1 cellular context compared by ENCODE assay signal in the genomic region with DNA sequence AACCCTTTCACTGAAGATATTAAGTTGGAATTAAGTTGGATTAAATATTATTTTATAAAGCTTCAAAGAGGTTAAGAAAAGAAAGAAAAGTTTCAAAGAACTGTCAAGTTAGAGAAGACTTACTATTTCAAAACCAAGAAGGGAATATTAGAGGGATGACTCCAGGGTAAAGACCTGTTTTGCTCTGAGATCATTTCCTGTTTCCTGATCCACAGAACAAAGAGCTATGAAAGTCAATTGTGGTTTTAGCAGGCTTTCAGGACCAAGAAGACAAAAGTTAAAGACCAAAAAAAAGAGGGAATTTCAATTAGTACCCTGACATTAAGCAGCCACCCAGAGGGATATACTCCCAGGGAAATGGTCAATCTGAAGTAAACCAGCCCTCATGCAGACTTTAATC.
TF ChIP-seq lines count a peak whose summit lies in the region.

No MANE protein-coding gene starts in this region.

TF ChIP-seq in endothelial cell of umbilical vein, 7 proteins besides CTCF, POLR2A, EP300 and RAD21:
- TF ChIP-seq FOS (IDR thresholded peaks at IDR 0.05; ENCODE audit: borderline replicate concordance, insufficient read depth, low read length) (peak; percentile 30), JUN (IDR thresholded peaks at IDR 0.05; ENCODE audit: borderline replicate concordance, insufficient read depth, insufficient read length, low read depth) (peak; percentile 71)
- TF ChIP-seq, protein P1, sequence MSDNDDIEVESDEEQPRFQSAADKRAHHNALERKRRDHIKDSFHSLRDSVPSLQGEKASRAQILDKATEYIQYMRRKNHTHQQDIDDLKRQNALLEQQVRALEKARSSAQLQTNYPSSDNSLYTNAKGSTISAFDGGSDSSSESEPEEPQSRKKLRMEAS (IDR thresholded peaks at IDR 0.05; ENCODE audit: insufficient read depth, insufficient read length) = no peak
TF ChIP-seq in endothelial cell of umbilical vein: peak in this region for 2.
